In the genomic region with DNA sequence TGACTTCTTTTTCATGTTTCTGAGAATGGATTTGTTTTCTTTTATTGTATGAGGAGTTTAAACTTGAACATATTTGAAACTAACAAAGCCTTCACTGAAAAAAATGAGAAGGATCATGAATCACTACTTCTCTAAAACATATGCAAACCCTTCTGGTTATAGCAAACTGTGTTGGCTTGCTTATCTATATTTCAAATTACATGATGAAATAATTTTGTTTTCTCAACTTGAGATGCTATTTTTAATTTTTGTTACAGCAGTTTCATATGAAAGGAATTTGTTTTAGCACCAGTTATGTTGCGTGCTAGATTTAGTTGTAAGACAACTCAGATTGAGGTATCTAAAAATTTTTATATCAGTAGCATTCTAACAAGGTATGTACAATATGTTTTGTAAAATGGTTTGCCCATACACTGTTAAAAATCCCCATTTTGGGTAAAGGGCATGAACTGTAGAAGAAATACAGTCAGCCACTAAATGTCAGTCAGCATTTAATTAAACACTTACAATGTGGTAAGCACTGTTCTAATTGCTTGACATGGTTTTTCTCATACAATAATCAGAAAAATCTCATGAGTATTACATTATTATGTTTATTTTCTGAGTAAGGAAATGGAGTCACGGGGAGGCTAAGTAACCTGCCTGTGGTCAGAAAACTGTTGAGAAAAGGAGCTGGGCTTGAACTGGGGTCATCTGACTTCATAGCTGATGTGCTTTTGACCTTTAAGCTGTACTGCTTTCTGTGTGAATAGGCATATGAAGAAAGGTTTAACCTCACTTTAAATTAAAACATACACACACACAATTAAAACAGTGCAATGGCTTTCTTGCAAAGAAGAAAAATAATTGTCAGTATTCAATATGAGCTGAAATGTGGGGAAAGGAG, we compare ENCODE assay signal across 12 cellular contexts.
A peak's percentile ranks its signal among the peaks of the same experiment; 100 is the strongest.
DNase-seq lines count a peak whose midpoint lies in the region; ATAC-seq and TF ChIP-seq lines count a peak whose summit lies in the region.
"Had no signal": no experiment of that assay in that cellular context is flagged by ENCODE, and none has a peak within 500 bp of the region (broad histone marks: within the 10 kb centered on the region; RNA-seq: fewer than 3 reads in every experiment).

No MANE protein-coding gene starts in this region.

- no peak for TF ChIP-seq CTCF in fibroblast of mammary gland (conservative IDR thresholded peaks at IDR 0.05; ENCODE audit: control insufficient read depth, insufficient read depth, low read depth, low read length)
- TF ChIP-seq CTCF in omental fat pad (IDR thresholded peaks at IDR 0.05): no peak
- no peak for TF ChIP-seq CTCF in OCI-LY7 (conservative IDR thresholded peaks at IDR 0.05; ENCODE audit: low read length)

- ATAC-seq in omental fat pad (ENCODE audit: low FRiP score): peak; percentile 67

- intact Hi-C loops in OCI-LY7 (cut with micrococcal nuclease; ENCODE audit: unreplicated experiment): no loop called here

- no peak overlapping the region for H3K4me3 ChIP-seq in fibroblast of mammary gland (ENCODE audit: control insufficient read depth, low read depth, low read length)
- no peak overlapping the region for H3K4me3 ChIP-seq in OCI-LY7 (ENCODE audit: low read depth, low read length, poor library complexity, severe bottlenecking)
- H3K4me3 ChIP-seq: spleen had no signal

- POLR2A ChIA-PET in OCI-LY7 (lab: Charles Lee): no interaction called here

- DNase-seq in EH (ENCODE audit: low read depth): peak; percentile 55
- DNase-seq in SK-N-DZ (ENCODE audit: low spot score): peak; percentile 10
- peak; percentile 62 for DNase-seq in fibroblast of mammary gland (ENCODE audit: low read depth)
- DNase-seq in omental fat pad (ENCODE audit: low spot score): no peak
- DNase-seq in ureter (ENCODE audit: low spot score): no peak
- no peak for DNase-seq in NCI-H748 (lab: John Stamatoyannopoulos, UW; ENCODE audit: unreplicated experiment)
- no peak for DNase-seq in OCI-LY7 (ENCODE audit: low spot score)
- DNase-seq in SHP77 treated with DMSO at 0.1 percent for 48 hours (lab: John Stamatoyannopoulos, UW): no peak
- DNase-seq: activated CD8-positive, alpha-beta memory T cell treated with anti-CD3 and anti-CD28 coated beads, Interleukin-2, amount 50 U/mL, for 4 hours; amniotic stem cell; spleen; T1000 had no signal

- H3K79me2 ChIP-seq in OCI-LY7 (ENCODE audit: insufficient read depth, low read depth, low read length): no peaks in the 10 kb centered on the region

- no peaks in the 10 kb centered on the region for H3K36me3 ChIP-seq in OCI-LY7 (ENCODE audit: insufficient read depth, low read length)
- H3K36me3 ChIP-seq: spleen had no signal

- no TSS peak for BruUV-seq in OCI-LY7 (replicated peaks; lab: Mats Ljungman, UMichigan)

- H2AFZ ChIP-seq in OCI-LY7 (ENCODE audit: low read length): no peak overlapping the region

- no peaks in the 10 kb centered on the region for H3K9me3 ChIP-seq in OCI-LY7 (ENCODE audit: low read length)

- no peaks in the 10 kb centered on the region for H3K4me1 ChIP-seq in OCI-LY7 (ENCODE audit: insufficient read depth, low read length, poor library complexity, severe bottlenecking)

- H4K20me1 ChIP-seq in OCI-LY7 (ENCODE audit: insufficient read depth, low read length): no peaks in the 10 kb centered on the region

- CTCF ChIA-PET in OCI-LY7 (lab: Charles Lee; ENCODE audit: unreplicated experiment): no interaction called here

- H3K4me2 ChIP-seq in OCI-LY7 (ENCODE audit: low read length): no peak overlapping the region

- H3K9me2 ChIP-seq in OCI-LY7 (ENCODE audit: insufficient read depth, low read length): no peaks in the 10 kb centered on the region

- no peak overlapping the region for H3K27ac ChIP-seq in OCI-LY7 (ENCODE audit: low read depth, low read length, poor library complexity, severe bottlenecking)

Comparison
In these comparisons a context has a peak if more than half of its experiments do, and no peak if none do; other contexts are left out.
1. DNase-seq: peak in EH (single experiment), SK-N-DZ (single experiment) and fibroblast of mammary gland (single experiment); none in omental fat pad (single experiment), ureter (single experiment), NCI-H748 (single experiment), OCI-LY7 (single experiment) and SHP77 treated with DMSO at 0.1 percent for 48 hours (single experiment).